Comparison of ENCODE assay signal across 8 cellular contexts in the genomic region with DNA sequence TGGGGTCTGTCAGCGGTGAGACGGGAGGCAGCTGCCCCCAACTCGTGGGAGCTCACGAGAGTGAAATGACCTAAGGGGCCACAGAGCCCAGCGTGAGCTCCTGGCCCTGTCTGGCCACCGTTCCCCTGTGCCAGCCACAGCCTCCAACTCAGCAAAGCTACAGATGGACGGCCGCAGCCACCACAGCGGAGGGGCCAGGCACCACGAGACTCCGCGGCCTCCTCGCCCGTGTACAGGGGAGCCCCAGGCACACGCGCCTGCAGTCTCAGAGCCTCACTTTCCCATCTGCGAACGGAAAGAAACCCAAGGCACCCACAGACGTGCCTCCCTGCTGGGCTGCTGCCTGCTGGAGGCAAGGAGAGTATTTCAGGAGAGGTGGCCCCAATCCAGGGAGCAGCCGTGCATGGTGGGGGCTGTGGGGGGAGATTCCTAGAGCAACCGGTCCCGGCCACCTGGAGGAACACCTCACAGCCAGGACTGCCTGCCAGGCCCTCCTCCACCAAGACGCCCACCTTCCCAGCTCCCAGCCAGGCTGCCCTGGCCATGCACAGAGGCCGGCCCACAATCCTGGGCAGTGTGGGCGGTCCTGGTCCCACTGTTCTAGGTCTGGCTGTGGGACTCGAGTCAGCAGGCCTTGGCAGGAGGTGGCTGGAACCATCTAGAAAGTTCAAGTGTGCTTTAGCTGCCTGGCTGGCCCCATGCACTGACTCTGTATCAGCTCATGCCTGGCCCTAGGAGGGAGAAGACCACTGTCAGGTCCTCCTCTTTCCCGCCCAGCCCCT. TPM values are rescaled to one million over a fixed set of nuclear protein-coding genes. Genes with fewer than 3 reads are reported as not detected.
DNase-seq lines count a peak whose midpoint lies in the region; ATAC-seq and TF ChIP-seq lines count a peak whose summit lies in the region.

No MANE protein-coding gene starts in this region.

- H3K79me2 ChIP-seq in ACC112 (ENCODE audit: control insufficient read depth, insufficient read depth, low read length, unreplicated experiment): peaks cover 35% of the 10 kb centered on the region

- H3K4me1 ChIP-seq in ACC112 (ENCODE audit: control insufficient read depth, insufficient read depth, low read length, unreplicated experiment) (peaks cover 38% of the 10 kb centered on the region), mucosa of descending colon (ENCODE audit: low read depth) (peaks cover 65% of the 10 kb centered on the region)

- no peaks in the 10 kb centered on the region for H3K36me3 ChIP-seq in ACC112 (ENCODE audit: insufficient read depth, low read length)
- H3K36me3 ChIP-seq in mucosa of descending colon (ENCODE audit: low read depth): no peaks in the 10 kb centered on the region

- no peak for DNase-seq in Jurkat, Clone E6-1 (ENCODE audit: low read depth, low spot score)
- DNase-seq in dermis blood vessel endothelial cell: peak; percentile 39
- DNase-seq in mucosa of descending colon: peak in 2 of 3 donors; percentile 48 to 73
- no peak for DNase-seq in stimulated activated CD4-positive, alpha-beta T cell treated with anti-CD3 and anti-CD28 coated beads, Interleukin-15, amount 100 ng/mL, for 24 hours
- no peak for DNase-seq in SKM-1 treated with dmso at 0.1 percent for 144 hours (lab: John Stamatoyannopoulos, UW; ENCODE audit: unreplicated experiment)
- no peak for DNase-seq in putamen (ENCODE audit: low spot score)
- DNase-seq in NCI-H748 (lab: John Stamatoyannopoulos, UW; ENCODE audit: unreplicated experiment): no peak

- H3K27me3 ChIP-seq in ACC112 (ENCODE audit: insufficient read depth, low read length): no peaks in the 10 kb centered on the region

- H3K9me3 ChIP-seq in mucosa of descending colon: no peaks in the 10 kb centered on the region

- H3K27ac ChIP-seq in ACC112 (ENCODE audit: low read depth, low read length): peak overlapping the region; percentile 48

- no peak overlapping the region for H2AFZ ChIP-seq in ACC112 (ENCODE audit: low read length, unreplicated experiment)

- no peak for ATAC-seq in mucosa of descending colon

- intact Hi-C loops in mucosa of descending colon (cut with DNase I, micrococcal nuclease): no loop called here

- H3K4me3 ChIP-seq in ACC112 (ENCODE audit: low read depth, low read length) (peak overlapping the region; percentile 97), mucosa of descending colon (peak overlapping the region; percentile 91)
- H3K4me3 ChIP-seq in Jurkat, Clone E6-1 (ENCODE audit: low read length): peak overlapping the region; percentile 79

- TF ChIP-seq CTCF in mucosa of descending colon (IDR thresholded peaks at IDR 0.05): no peak

RNA-seq across cellular contexts. Expression of a gene that starts 1.9 kb away (rescaled TPM):
- 94.9 TPM for polyA plus RNA-seq in Jurkat, Clone E6-1 (2012; ENCODE audit: insufficient read depth, insufficient read length)
- total RNA-seq in dermis blood vessel endothelial cell (147 and 289 TPM in 2 replicates), mucosa of descending colon (100 to 1,000 TPM; 252 to 330 (median 304) TPM)

RNA-seq across cellular contexts. Expression of a gene that starts 33.6 kb away (rescaled TPM):
- 118 TPM for polyA plus RNA-seq in Jurkat, Clone E6-1 (2012; ENCODE audit: insufficient read depth, insufficient read length)
- total RNA-seq in dermis blood vessel endothelial cell: 51.7 and 135 TPM in 2 replicates
- total RNA-seq in mucosa of descending colon: 10 to 100 TPM; 66.0 to 82.3 (median 71.5) TPM

RNA-seq across cellular contexts. Expression of a gene that starts 47.0 kb away (rescaled TPM):
- 31.1 TPM for polyA plus RNA-seq in Jurkat, Clone E6-1 (2012; ENCODE audit: insufficient read depth, insufficient read length)
- total RNA-seq in dermis blood vessel endothelial cell (26.4 and 54.0 TPM in 2 replicates), mucosa of descending colon (10 to 100 TPM; 39.8 to 76.8 (median 43.7) TPM)

RNA-seq across cellular contexts. Expression of a gene that starts 47.6 kb away (rescaled TPM):
- 5.1 TPM for polyA plus RNA-seq in Jurkat, Clone E6-1 (2012; ENCODE audit: insufficient read depth, insufficient read length)
- 0.65 and 1.5 TPM in 2 replicates for total RNA-seq in dermis blood vessel endothelial cell
- 1 to 10 TPM; 2.2 to 5.3 (median 3.4) TPM for total RNA-seq in mucosa of descending colon

Comparison
In these comparisons a context has a peak if more than half of its experiments do, and no peak if none do; other contexts are left out.
1. DNase-seq: peak in dermis blood vessel endothelial cell (single experiment) and mucosa of descending colon (2 of 3); none in Jurkat, Clone E6-1 (single experiment), stimulated activated CD4-positive, alpha-beta T cell treated with anti-CD3 and anti-CD28 coated beads, Interleukin-15, amount 100 ng/mL, for 24 hours (single experiment), SKM-1 treated with dmso at 0.1 percent for 144 hours (single experiment), putamen (single experiment) and NCI-H748 (single experiment).
2. Peak in every context shown above with its lines, with median percentiles within 50 percentile points of each other: H3K4me3 ChIP-seq.